In genomic region chr11:2084721-2085120, GRCh38 we compare ENCODE assay signal across 15 cellular contexts. TPM values are rescaled to one million over a fixed set of nuclear protein-coding genes. Genes with fewer than 3 reads are reported as not detected.
"Had no signal": no experiment of that assay in that cellular context is flagged by ENCODE, and none has a peak within 500 bp of the region (broad histone marks: within the 10 kb centered on the region; RNA-seq: fewer than 3 reads in every experiment).

No MANE protein-coding gene starts in this region.

- H3K27ac ChIP-seq: adrenal gland, cardiac muscle cell, dorsolateral prefrontal cortex, gastrocnemius medialis, heart left ventricle, neutrophil, upper lobe of left lung had no signal

- H3K9ac ChIP-seq: SK-N-SH had no signal

- H3K9me3 ChIP-seq: adrenal gland, neutrophil, SK-N-SH had no signal

- H3K4me2 ChIP-seq: SK-N-SH had no signal

- H3K27me3 ChIP-seq: adrenal gland, cardiac muscle cell, gastrocnemius medialis, heart left ventricle, neutrophil, upper lobe of left lung had no signal

- H3K36me3 ChIP-seq: adrenal gland, cardiac muscle cell, gastrocnemius medialis, heart left ventricle, neutrophil, upper lobe of left lung had no signal

- H3K4me3 ChIP-seq: adrenal gland, cardiac muscle cell, dorsolateral prefrontal cortex, gastrocnemius medialis, heart left ventricle, upper lobe of left lung had no signal

- DNase-seq: activated CD4-positive, alpha-beta T cell treated with anti-CD3 and anti-CD28 coated beads, Interleukin-2, amount 10 ng/mL, durations not matched to agents 24 days and 14 days; activated naive CD4-positive, alpha-beta T cell treated with anti-CD3 and anti-CD28 coated beads, Interleukin-2, amount 10 ng/mL, durations not matched to agents 7 days and 5 days; endodermal cell; gastrocnemius medialis; naive B cell; SK-N-SH; small intestine; T-helper 1 cell; upper lobe of left lung had no signal

- H3K4me1 ChIP-seq: adrenal gland, gastrocnemius medialis, heart left ventricle, upper lobe of left lung had no signal

RNA-seq across cellular contexts. Expression of gene IGF2, which starts 54.5 kb away (rescaled TPM):
- total RNA-seq: mononuclear cell had no signal
